In the genomic region with DNA sequence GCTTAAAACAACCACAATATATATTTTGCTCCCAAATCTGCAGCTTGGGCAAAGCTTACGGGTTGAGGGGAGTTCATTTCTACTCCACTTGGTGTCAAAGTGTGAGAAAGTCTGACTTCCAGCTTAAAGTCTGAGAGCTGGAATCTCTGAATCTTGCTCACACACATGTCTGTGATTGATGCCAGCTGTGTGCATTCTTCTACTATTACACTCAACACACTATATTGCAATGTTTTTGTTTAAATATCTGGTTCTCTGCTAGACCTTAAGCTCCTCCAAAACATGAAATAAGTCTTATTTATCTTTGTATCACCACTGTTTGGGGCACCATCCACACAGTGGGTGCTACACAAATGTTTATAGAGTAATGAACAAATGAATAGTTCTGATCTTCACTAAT, we compare ENCODE assay signal across 18 cellular contexts.
DNase-seq lines count a peak whose midpoint lies in the region; ATAC-seq and TF ChIP-seq lines count a peak whose summit lies in the region.
"Had no signal": no experiment of that assay in that cellular context is flagged by ENCODE, and none has a peak within 500 bp of the region (broad histone marks: within the 10 kb centered on the region; RNA-seq: fewer than 3 reads in every experiment).

No MANE protein-coding gene starts in this region.

- ATAC-seq in GM21515 (IDR thresholded peaks at IDR 0.05; ENCODE audit: unreplicated experiment): no peak
- ATAC-seq in GM21619 (IDR thresholded peaks at IDR 0.05; ENCODE audit: unreplicated experiment): no peak
- no peak for ATAC-seq in HG03045 (IDR thresholded peaks at IDR 0.05; ENCODE audit: unreplicated experiment)
- ATAC-seq: left colon had no signal

- no peak overlapping the region for H3K4me3 ChIP-seq in fibroblast of pulmonary artery (replicated peaks; ENCODE audit: low read depth, low read length)
- H3K4me3 ChIP-seq: ascending aorta, PC-9, SJSA1 had no signal

- peak; percentile 86 for DNase-seq in EH (ENCODE audit: low read depth)
- peak; percentile 55 for DNase-seq in amniotic epithelial cell (ENCODE audit: low read depth)
- peak; percentile 60 for DNase-seq in fibroblast of pulmonary artery (ENCODE audit: low read depth)
- peak; percentile 18 for DNase-seq in smooth muscle cell of the brain vasculature (ENCODE audit: low read depth, low spot score)
- DNase-seq in NCI-H82 (lab: John Stamatoyannopoulos, UW): no peak
- DNase-seq: activated CD4-positive, alpha-beta memory T cell treated with anti-CD3 and anti-CD28 coated beads for 36 hours; activated naive CD4-positive, alpha-beta T cell; activated T-cell treated with anti-CD3 and anti-CD28 coated beads for 4 hours; left colon; NCI-H146; NCI-H226; PC-9; stimulated activated CD8-positive, alpha-beta memory T cell treated with anti-CD3 and anti-CD28 coated beads, Interleukin-4, amount 100 ng/mL, for 48 hours had no signal

- TF ChIP-seq CTCF in fibroblast of pulmonary artery (IDR thresholded peaks at IDR 0.05; ENCODE audit: low read length, missing control alignments): no peak
